Comparison of ENCODE assay signal across 19 cellular contexts in genomic region chr21:28110074-28110473, GRCh38.
"Had no signal": no experiment of that assay in that cellular context is flagged by ENCODE, and none has a peak within 500 bp of the region (broad histone marks: within the 10 kb centered on the region; RNA-seq: fewer than 3 reads in every experiment).

No MANE protein-coding gene starts in this region.

- DNase-seq: colonic mucosa; dermis blood vessel endothelial cell; endodermal cell; gastrocnemius medialis; glutamatergic neuron; kidney; left cardiac atrium; left ventricle myocardium superior; mesenchymal stem cell; naive B cell; nephron progenitor cell; small intestine; stimulated activated CD4-positive, alpha-beta T cell treated with anti-CD3 and anti-CD28 coated beads, Interleukin-2, amount 100 ng/mL, for 48 hours; stimulated activated naive CD4-positive, alpha-beta T cell treated with Interleukin-2 at 50 U/mL for 16 hours; thyroid gland had no signal

- H3K27me3 ChIP-seq: colonic mucosa, gastrocnemius medialis, suprapubic skin, thyroid gland had no signal

- ATAC-seq: gastrocnemius medialis, left cardiac atrium, left ventricle myocardium superior had no signal

- H3K4me3 ChIP-seq: colonic mucosa, gastrocnemius medialis, lung, prostate gland, suprapubic skin, thyroid gland had no signal

- H2AFZ ChIP-seq: parathyroid adenoma had no signal

- H3K4me1 ChIP-seq: colonic mucosa, parathyroid adenoma, prostate gland, suprapubic skin, thyroid gland had no signal

- H3K9ac ChIP-seq: parathyroid adenoma had no signal

- H3K79me2 ChIP-seq: parathyroid adenoma had no signal

- H3K36me3 ChIP-seq: colonic mucosa, gastrocnemius medialis, prostate gland, suprapubic skin, thyroid gland had no signal

- H3K9me3 ChIP-seq: colonic mucosa, gastrocnemius medialis, prostate gland, suprapubic skin, thyroid gland had no signal

- H3K27ac ChIP-seq: colonic mucosa, parathyroid adenoma, prostate gland, suprapubic skin, thyroid gland had no signal
